ENCODE assay signal across 8 cellular contexts in the genomic region with DNA sequence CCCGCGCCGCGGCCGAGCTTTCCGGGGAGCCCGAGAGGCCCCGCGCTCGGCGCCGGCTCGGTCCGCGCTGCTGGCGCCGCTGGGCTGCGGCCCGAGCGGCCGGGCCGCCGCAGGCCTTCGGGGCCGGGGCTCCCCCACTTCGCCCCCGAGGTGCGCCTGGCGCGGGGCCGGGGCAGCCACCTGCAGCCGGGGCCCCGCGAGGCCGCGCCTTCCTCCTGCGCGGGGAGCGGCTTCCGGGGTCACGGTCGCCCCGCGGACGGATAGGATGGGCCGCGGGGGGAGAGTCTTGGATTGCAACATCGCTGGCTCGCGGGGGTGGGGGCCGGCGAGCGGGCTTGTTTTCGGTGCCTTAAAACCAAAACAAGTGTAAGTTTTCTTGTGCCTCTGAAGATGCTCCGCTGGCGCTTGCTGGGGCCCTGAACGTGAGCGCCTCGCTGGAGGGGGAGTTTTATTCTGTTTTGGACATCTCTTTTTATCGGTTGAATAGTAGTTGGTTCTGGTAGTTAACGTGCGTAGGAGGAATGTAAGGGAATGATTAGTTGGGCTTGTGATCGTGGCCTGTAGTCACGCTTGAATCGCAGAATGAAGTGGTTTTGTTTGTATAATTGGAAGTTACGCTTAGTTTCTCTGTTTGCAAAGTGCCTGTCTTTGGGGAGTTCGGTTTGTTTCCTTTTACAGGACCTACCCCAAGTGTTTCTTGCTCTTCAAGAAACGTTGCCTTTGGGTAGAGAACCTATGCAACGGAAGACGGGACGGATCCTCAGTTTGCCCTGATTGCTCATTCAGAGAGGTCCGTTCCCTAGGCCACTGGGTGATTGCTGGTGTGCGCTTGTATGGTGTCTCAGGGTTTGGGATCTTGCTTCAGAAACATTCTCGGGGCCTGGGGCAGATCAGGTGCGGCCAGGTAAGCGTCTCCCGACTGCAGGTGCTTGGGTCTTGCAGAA. TPM values are rescaled to one million over a fixed set of nuclear protein-coding genes. Genes with fewer than 3 reads are reported as not detected.
DNase-seq lines count a peak whose midpoint lies in the region; ATAC-seq, FAIRE-seq and TF ChIP-seq lines count a peak whose summit lies in the region.

No MANE protein-coding gene starts in this region.

- no peak overlapping the region for H3K14ac ChIP-seq in H1 (ENCODE audit: insufficient read length)

- no peak for ATAC-seq in A549
- ATAC-seq in GM19463 (IDR thresholded peaks at IDR 0.05; ENCODE audit: unreplicated experiment), result peak; percentile 10

- H3K9me3 ChIP-seq in A549, result no peaks in the 10 kb centered on the region
- H3K9me3 ChIP-seq in H1 (ENCODE audit: insufficient read depth in 2 of 2, low read depth in 1 of 2, low read length in 1 of 2), result no peaks in the 10 kb centered on the region
- H3K9me3 ChIP-seq in muscle layer of colon (ENCODE audit: low read length), result no peaks in the 10 kb centered on the region

- H3K18ac ChIP-seq in H1 (ENCODE audit: extremely low read depth, low read length), result no peak overlapping the region

- peaks cover 22% of the 10 kb centered on the region for H3K23me2 ChIP-seq in H1 (ENCODE audit: low read depth, low read length)

- H4K8ac ChIP-seq in H1 (ENCODE audit: extremely low read depth, insufficient read depth, low read length), result peak overlapping the region; percentile 86; the same call in 1 of the 2 replicates

- H3K9ac ChIP-seq in H1 (replicated peaks in 1 of 4; ENCODE audit: extremely low read depth in 1 of 4, low read depth in 3 of 4, low read length in 3 of 4) (peak overlapping the region; percentile 95 to 100 (median 100)), muscle layer of colon (ENCODE audit: low read length) (peak overlapping the region; percentile 77)

- TF ChIP-seq EP300 in A549 (IDR thresholded peaks at IDR 0.05) (no peak), H1 (IDR thresholded peaks at IDR 0.05; ENCODE audit: borderline replicate concordance in 1 of 2, low read depth in 2 of 2, low read length in 2 of 2) (no peak)

- TF ChIP-seq CTCF in A549 (IDR thresholded peaks at IDR 0.05) (no peak), H1 (IDR thresholded peaks at IDR 0.05; ENCODE audit: control extremely low read depth in 1 of 3, insufficient read depth in 1 of 3, low read depth in 1 of 3, low read length in 3 of 3) (no peak)

- H3K36me3 ChIP-seq in H1 (ENCODE audit: control insufficient read depth in 2 of 4, insufficient read depth in 4 of 4, low read length in 3 of 4), result peaks cover 3 to 23% (median 12%) of the 10 kb centered on the region in 4 experiments; a peak in 6 of 8 replicates
- peaks cover 14% of the 10 kb centered on the region for H3K36me3 ChIP-seq in muscle layer of colon (ENCODE audit: insufficient read depth, low read length)

- H3K4me3 ChIP-seq in A549 (peak overlapping the region; percentile 80), H1 (ENCODE audit: extremely low read depth in 1 of 4, insufficient read depth in 2 of 4, low read depth in 3 of 4, low read length in 4 of 4) (peak overlapping the region; percentile 89 to 98 (median 96)), muscle layer of colon (ENCODE audit: low read depth in 1 of 2, low read length in 2 of 2) (peak overlapping the region; percentile 68 to 99)
- H3K4me3 ChIP-seq in Jurkat, Clone E6-1 (ENCODE audit: low read length), result peak overlapping the region; percentile 99

- H3K23ac ChIP-seq in H1 (ENCODE audit: insufficient read length), result no peak overlapping the region

- H2BK12ac ChIP-seq in H1 (ENCODE audit: low read depth, low read length), result no peak overlapping the region

- H3K27me3 ChIP-seq in H1 (replicated peaks in 1 of 4; ENCODE audit: control insufficient read depth in 3 of 4, extremely low read depth in 1 of 4, insufficient read depth in 3 of 4, low read length in 3 of 4), result no peaks in the 10 kb centered on the region
- no peaks in the 10 kb centered on the region for H3K27me3 ChIP-seq in muscle layer of colon (ENCODE audit: control insufficient read depth in 1 of 2, insufficient read depth in 2 of 2, low read length in 2 of 2)

- H2BK20ac ChIP-seq in H1 (ENCODE audit: low read length), result no peak overlapping the region

- FAIRE-seq in A549 (lab: Jason Lieb, UNC) (no peak), H1 (lab: Jason Lieb, UNC) (no peak)

- DNase-seq in A549 (ENCODE audit: low read depth in 1 of 2, low spot score in 1 of 2) (no peak), H1 (ENCODE audit: low read depth in 1 of 2, low spot score in 2 of 2) (no peak), substantia nigra (lab: John Stamatoyannopoulos, UW) (peak in 11 of 49 donors; percentile 4 to 53 (median 21)), NCI-H2081 treated with DMSO at 0.1 percent for 48 hours (lab: John Stamatoyannopoulos, UW) (no peak)
- DNase-seq in Jurkat, Clone E6-1 (ENCODE audit: low read depth, low spot score), result no peak
- peak; percentile 58 to 63 for DNase-seq in activated CD4-positive, alpha-beta T cell treated with anti-CD3 and anti-CD28 coated beads, Interleukin-2, amount 50 U/mL, for 48 hours

- H2BK5ac ChIP-seq in H1 (ENCODE audit: low read depth, low read length), result no peak overlapping the region

- CTCF ChIA-PET in A549 (lab: Yijun Ruan, JAX), result interaction anchor here (1.3 to 4.8 kb wide), 4 partner anchors 9 to 53 kb away, joined by 3 to 22 read pairs (median 4); no protein-coding TSS in a partner anchor
- CTCF ChIA-PET in H1 (lab: Charles Lee; ENCODE audit: partially characterized antibody), result interaction anchor here (1.4 to 1.9 kb wide), 2 partner anchors 10 to 26 kb away, joined by 3 to 4 read pairs; no protein-coding TSS in a partner anchor

- no peak overlapping the region; the same call in 1 of the 2 replicates for H2AK5ac ChIP-seq in H1 (ENCODE audit: low read depth, low read length)

- H4K5ac ChIP-seq in H1 (ENCODE audit: insufficient read length, low read depth, low read length), result no peak overlapping the region

- H3K27ac ChIP-seq in A549 (peak overlapping the region; percentile 97 to 98), H1 (ENCODE audit: low read depth, low read length) (no peak overlapping the region; the same call in 1 of the 2 replicates), muscle layer of colon (ENCODE audit: low read depth, low read length) (peak overlapping the region; percentile 68), substantia nigra (ENCODE audit: low read depth, low read length, poor library complexity, severe bottlenecking) (peak overlapping the region; percentile 52)

- H3K79me1 ChIP-seq in H1 (ENCODE audit: low read depth, low read length), result peaks cover 3% of the 10 kb centered on the region; the same call in 1 of the 2 replicates

- no peak overlapping the region for H2AFZ ChIP-seq in H1 (ENCODE audit: low read length)

- TF ChIP-seq RAD21 in A549 (conservative IDR thresholded peaks at IDR 0.05 in 1 of 2, IDR thresholded peaks at IDR 0.05 in 1 of 2) (no peak), H1 (IDR thresholded peaks at IDR 0.05 in 1 of 2, conservative IDR thresholded peaks at IDR 0.05 in 1 of 2; ENCODE audit: low read depth in 2 of 2, low read length in 2 of 2) (no peak)

- peaks cover 44 to 45% of the 10 kb centered on the region in 2 experiments for H4K20me1 ChIP-seq in H1 (replicated peaks in 1 of 2; ENCODE audit: control insufficient read depth in 1 of 2, insufficient read depth in 2 of 2, low read length in 2 of 2)

- no peak overlapping the region for H3K4ac ChIP-seq in H1 (replicated peaks; ENCODE audit: insufficient read length, low read depth, low read length)

- no peak for TF ChIP-seq POLR2A in A549 (IDR thresholded peaks at IDR 0.05; ENCODE audit: low read length)
- TF ChIP-seq POLR2A in H1 (IDR thresholded peaks at IDR 0.05; ENCODE audit: control extremely low read depth in 1 of 2, low read depth in 2 of 2, low read length in 2 of 2), result peak in 1 of 2 experiments; percentile 6; a peak in 1 of 3 replicates

- H3K56ac ChIP-seq in H1 (replicated peaks; ENCODE audit: insufficient read length, low read depth, low read length), result no peak overlapping the region

- WGBS in A549 (ENCODE audit: missing lambda C conversion rate), result 4% methylated on average over 40 of the region's 77 CpGs
- WGBS in H1 (ENCODE audit: extremely low coverage in 1 of 2, insufficient coverage in 1 of 2, insufficient read length in 1 of 2, insufficient replicate concordance in 2 of 2, low coverage in 1 of 2, low lambda C conversion rate in 2 of 2, missing lambda C conversion rate in 1 of 2), 2 experiments, result 5% methylated on average over 35 of the region's 77 CpGs; no CpG with 5 or more reads in 1 of the 2 experiments

- POLR2A ChIA-PET in A549 (lab: Yijun Ruan, JAX), result interaction anchor here (1.0 to 1.8 kb wide), 5 partner anchors 10 to 111 kb away, joined by 3 to 9 read pairs (median 7); a partner anchor contains a TSS
- POLR2A ChIA-PET in H1 (lab: Charles Lee; ENCODE audit: partially characterized antibody), result interaction anchor here (1.0 to 11.4 kb wide), 11 partner anchors 10 to 193 kb away, joined by 3 to 106 read pairs (median 4); no protein-coding TSS in a partner anchor

- H3K4me2 ChIP-seq in A549 (peak overlapping the region; percentile 100), H1 (ENCODE audit: insufficient read depth in 1 of 2, low read depth in 2 of 2, low read length in 2 of 2) (peak overlapping the region; percentile 96 to 99)

- peaks cover 19% of the 10 kb centered on the region for H3K4me1 ChIP-seq in A549
- peaks cover 0 to 12% (median 5%) of the 10 kb centered on the region in 4 experiments; a peak in 5 of 7 replicates for H3K4me1 ChIP-seq in H1 (replicated peaks in 1 of 4; ENCODE audit: control insufficient read depth in 3 of 4, insufficient read depth in 4 of 4, low read length in 3 of 4)
- peaks cover 30% of the 10 kb centered on the region for H3K4me1 ChIP-seq in muscle layer of colon (ENCODE audit: insufficient read depth, low read length)

- H2BK120ac ChIP-seq in H1 (replicated peaks; ENCODE audit: low read depth, low read length), result no peak overlapping the region

- H4K91ac ChIP-seq in H1 (replicated peaks; ENCODE audit: insufficient read length, low read length), result no peak overlapping the region

- H2BK15ac ChIP-seq in H1 (ENCODE audit: low read length), result no peak overlapping the region

- H3K79me2 ChIP-seq in H1 (ENCODE audit: control insufficient read depth in 1 of 2, insufficient read depth in 2 of 2, low read length in 2 of 2), result peaks cover 36 to 55% of the 10 kb centered on the region in 2 experiments

RNA-seq across cellular contexts. Expression of a gene that starts 0.7 kb away (rescaled TPM):
- 131 and 170 TPM in 2 replicates for polyA plus RNA-seq in A549 (2011; rRNA removed)
- 90.3 and 102 TPM in 2 replicates for polyA plus RNA-seq in A549 (2012; cell fraction: cytosol; rRNA removed)
- polyA plus RNA-seq in A549 (2012; cell fraction: nucleus; rRNA removed), result 160 and 187 TPM in 2 replicates
- 207 to 210 TPM (median 208 TPM) in 3 replicates for polyA plus RNA-seq in A549 (2017; fragmentation: RNase III; extraction: RNeasy Plus Mini Kit Qiagen cat#74134 plus additional on column Dnase treatment)
- polyA minus RNA-seq in A549 (2011; rRNA and poly(A)+ RNA removed), result 71.2 and 83.1 TPM in 2 replicates
- polyA plus RNA-seq in Jurkat, Clone E6-1 (2012; ENCODE audit: insufficient read depth, insufficient read length), result 354 TPM
- total RNA-seq in H1 (2021; fragmentation: NEBNext Ultra II Directional; extraction: Animal tissue kit (Norgen Biotek cat#: 25700)), result 268 and 272 TPM in 2 replicates
- 148 and 162 TPM in 2 replicates for polyA plus RNA-seq in H1 (2011; rRNA removed)
- polyA plus RNA-seq in H1 (2011; cell fraction: cytosol; rRNA removed), result 142 TPM
- 143 TPM for polyA plus RNA-seq in H1 (2011; cell fraction: nucleus; rRNA removed)
- polyA plus RNA-seq in H1 (2012, experiment 1 of 2), result 186 to 197 TPM (median 190 TPM) in 4 replicates
- 278 TPM for polyA plus RNA-seq in H1 (2012, experiment 2 of 2)
- 202 TPM for polyA plus RNA-seq in H1 (2013, experiment 1 of 2)
- polyA plus RNA-seq in H1 (2013, experiment 2 of 2), result 204 TPM
- 87.2 and 89.0 TPM in 2 replicates for polyA minus RNA-seq in H1 (2011; rRNA and poly(A)+ RNA removed)
- polyA minus RNA-seq in H1 (2011; cell fraction: cytosol; rRNA and poly(A)+ RNA removed), result 84.7 TPM
- 99.4 TPM for polyA minus RNA-seq in H1 (2011; cell fraction: nucleus; rRNA and poly(A)+ RNA removed)

RNA-seq across cellular contexts. Expression of a gene that starts 23.3 kb away (rescaled TPM):
- polyA plus RNA-seq in A549 (2011; rRNA removed) (0.31 and 0.42 TPM in 2 replicates), A549 (2017; fragmentation: RNase III; extraction: RNeasy Plus Mini Kit Qiagen cat#74134 plus additional on column Dnase treatment) (0.26 to 0.51 TPM (median 0.32 TPM) in 3 replicates), H1 (2011; rRNA removed) (2.9 and 6.3 TPM in 2 replicates)
- polyA plus RNA-seq in A549 (2012; cell fraction: cytosol; rRNA removed), result 0.32 and 0.52 TPM in 2 replicates
- 4.1 and 5.1 TPM in 2 replicates for polyA plus RNA-seq in A549 (2012; cell fraction: nucleus; rRNA removed)
- 0.66 and 1.4 TPM in 2 replicates for polyA minus RNA-seq in A549 (2011; rRNA and poly(A)+ RNA removed)
- polyA plus RNA-seq in Jurkat, Clone E6-1 (2012; ENCODE audit: insufficient read depth, insufficient read length), result 0.70 TPM
- total RNA-seq in H1 (2021; fragmentation: NEBNext Ultra II Directional; extraction: Animal tissue kit (Norgen Biotek cat#: 25700)), result 6.8 and 7.9 TPM in 2 replicates
- 4.8 TPM for polyA plus RNA-seq in H1 (2011; cell fraction: cytosol; rRNA removed)
- polyA plus RNA-seq in H1 (2011; cell fraction: nucleus; rRNA removed), result 33.8 TPM
- 4.5 to 6.4 TPM (median 5.6 TPM) in 4 replicates for polyA plus RNA-seq in H1 (2012, experiment 1 of 2)
- 2.6 TPM for polyA plus RNA-seq in H1 (2012, experiment 2 of 2)
- 5.0 TPM for polyA plus RNA-seq in H1 (2013, experiment 1 of 2)
- polyA plus RNA-seq in H1 (2013, experiment 2 of 2), result 3.4 TPM
- polyA minus RNA-seq in H1 (2011; rRNA and poly(A)+ RNA removed), result 2.0 and 2.1 TPM in 2 replicates
- polyA minus RNA-seq in H1 (2011; cell fraction: cytosol; rRNA and poly(A)+ RNA removed), result 5.7 TPM
- polyA minus RNA-seq in H1 (2011; cell fraction: nucleus; rRNA and poly(A)+ RNA removed), result 11.1 TPM

RNA-seq across cellular contexts. Expression of a gene that starts 41.5 kb away (rescaled TPM):
- 27.2 and 32.6 TPM in 2 replicates for polyA plus RNA-seq in A549 (2011; rRNA removed)
- 83.2 and 96.4 TPM in 2 replicates for polyA plus RNA-seq in A549 (2012; cell fraction: cytosol; rRNA removed)
- 54.3 and 67.4 TPM in 2 replicates for polyA plus RNA-seq in A549 (2012; cell fraction: nucleus; rRNA removed)
- polyA plus RNA-seq in A549 (2017; fragmentation: RNase III; extraction: RNeasy Plus Mini Kit Qiagen cat#74134 plus additional on column Dnase treatment), result 50.9 to 52.3 TPM (median 51.7 TPM) in 3 replicates
- polyA minus RNA-seq in A549 (2011; rRNA and poly(A)+ RNA removed), result 18.3 and 18.5 TPM in 2 replicates
- 65.9 TPM for polyA plus RNA-seq in Jurkat, Clone E6-1 (2012; ENCODE audit: insufficient read depth, insufficient read length)
- 45.9 and 52.3 TPM in 2 replicates for total RNA-seq in H1 (2021; fragmentation: NEBNext Ultra II Directional; extraction: Animal tissue kit (Norgen Biotek cat#: 25700))
- 43.1 and 66.0 TPM in 2 replicates for polyA plus RNA-seq in H1 (2011; rRNA removed)
- polyA plus RNA-seq in H1 (2011; cell fraction: cytosol; rRNA removed), result 60.3 TPM
- polyA plus RNA-seq in H1 (2011; cell fraction: nucleus; rRNA removed), result 46.0 TPM
- polyA plus RNA-seq in H1 (2012, experiment 1 of 2), result 31.8 to 57.4 TPM (median 53.2 TPM) in 4 replicates
- polyA plus RNA-seq in H1 (2012, experiment 2 of 2), result 37.5 TPM
- 25.0 TPM for polyA plus RNA-seq in H1 (2013, experiment 1 of 2)
- polyA plus RNA-seq in H1 (2013, experiment 2 of 2), result 26.0 TPM
- 10.2 and 10.8 TPM in 2 replicates for polyA minus RNA-seq in H1 (2011; rRNA and poly(A)+ RNA removed)
- 31.2 TPM for polyA minus RNA-seq in H1 (2011; cell fraction: cytosol; rRNA and poly(A)+ RNA removed)
- polyA minus RNA-seq in H1 (2011; cell fraction: nucleus; rRNA and poly(A)+ RNA removed), result 19.7 TPM

RNA-seq across cellular contexts. Expression of a gene that starts 41.6 kb away (rescaled TPM):
- polyA plus RNA-seq in A549 (2011; rRNA removed), result 24.2 and 25.3 TPM in 2 replicates
- 54.1 and 57.2 TPM in 2 replicates for polyA plus RNA-seq in A549 (2012; cell fraction: cytosol; rRNA removed)
- 124 and 128 TPM in 2 replicates for polyA plus RNA-seq in A549 (2012; cell fraction: nucleus; rRNA removed)
- polyA plus RNA-seq in A549 (2017; fragmentation: RNase III; extraction: RNeasy Plus Mini Kit Qiagen cat#74134 plus additional on column Dnase treatment), result 21.9 to 24.2 TPM (median 23.4 TPM) in 3 replicates
- polyA minus RNA-seq in A549 (2011; rRNA and poly(A)+ RNA removed), result 10.2 and 13.5 TPM in 2 replicates
- 20.4 TPM for polyA plus RNA-seq in Jurkat, Clone E6-1 (2012; ENCODE audit: insufficient read depth, insufficient read length)
- total RNA-seq in H1 (2021; fragmentation: NEBNext Ultra II Directional; extraction: Animal tissue kit (Norgen Biotek cat#: 25700)), result 25.2 and 26.2 TPM in 2 replicates
- 51.2 and 73.3 TPM in 2 replicates for polyA plus RNA-seq in H1 (2011; rRNA removed)
- 45.7 TPM for polyA plus RNA-seq in H1 (2011; cell fraction: cytosol; rRNA removed)
- 73.3 TPM for polyA plus RNA-seq in H1 (2011; cell fraction: nucleus; rRNA removed)
- 21.7 to 30.2 TPM (median 28.6 TPM) in 4 replicates for polyA plus RNA-seq in H1 (2012, experiment 1 of 2)
- 17.9 TPM for polyA plus RNA-seq in H1 (2012, experiment 2 of 2)
- polyA plus RNA-seq in H1 (2013, experiment 1 of 2), result 22.1 TPM
- polyA plus RNA-seq in H1 (2013, experiment 2 of 2), result 23.7 TPM
- 9.9 and 10.5 TPM in 2 replicates for polyA minus RNA-seq in H1 (2011; rRNA and poly(A)+ RNA removed)
- polyA minus RNA-seq in H1 (2011; cell fraction: cytosol; rRNA and poly(A)+ RNA removed), result 9.3 TPM
- polyA minus RNA-seq in H1 (2011; cell fraction: nucleus; rRNA and poly(A)+ RNA removed), result 13.4 TPM

RNA-seq across cellular contexts. Expression of a gene that starts 54.3 kb away (rescaled TPM):
- polyA plus RNA-seq in A549 (2011; rRNA removed) (not detected in 2 replicates), A549 (2017; fragmentation: RNase III; extraction: RNeasy Plus Mini Kit Qiagen cat#74134 plus additional on column Dnase treatment) (not detected in 3 replicates), H1 (2011; rRNA removed) (0.26 and 0.61 TPM in 2 replicates)
- polyA plus RNA-seq in A549 (2012; cell fraction: cytosol; rRNA removed), result not detected in 2 replicates
- not detected in 2 replicates for polyA plus RNA-seq in A549 (2012; cell fraction: nucleus; rRNA removed)
- polyA minus RNA-seq in A549 (2011; rRNA and poly(A)+ RNA removed), result not detected in 2 replicates
- polyA plus RNA-seq in Jurkat, Clone E6-1 (2012; ENCODE audit: insufficient read depth, insufficient read length), result not detected
- not detected in 2 replicates for total RNA-seq in H1 (2021; fragmentation: NEBNext Ultra II Directional; extraction: Animal tissue kit (Norgen Biotek cat#: 25700))
- polyA plus RNA-seq in H1 (2011; cell fraction: cytosol; rRNA removed), result 0.62 TPM
- 8.5 TPM for polyA plus RNA-seq in H1 (2011; cell fraction: nucleus; rRNA removed)
- polyA plus RNA-seq in H1 (2012, experiment 1 of 2), result 0.42 to 1.1 TPM (median 0.70 TPM) in 4 replicates
- polyA plus RNA-seq in H1 (2012, experiment 2 of 2), result 0.18 TPM
- 0.36 TPM for polyA plus RNA-seq in H1 (2013, experiment 1 of 2)
- polyA plus RNA-seq in H1 (2013, experiment 2 of 2), result 0.17 TPM
- polyA minus RNA-seq in H1 (2011; rRNA and poly(A)+ RNA removed), result 0.28 TPM in 1 of 2 replicates, not detected in the other
- polyA minus RNA-seq in H1 (2011; cell fraction: cytosol; rRNA and poly(A)+ RNA removed), result not detected
- not detected for polyA minus RNA-seq in H1 (2011; cell fraction: nucleus; rRNA and poly(A)+ RNA removed)

Comparison
In these comparisons a context has a peak if more than half of its experiments do, and no peak if none do; other contexts are left out.
1. DNase-seq: peak in activated CD4-positive, alpha-beta T cell treated with anti-CD3 and anti-CD28 coated beads, Interleukin-2, amount 50 U/mL, for 48 hours (2 of 2); none in A549 (0 of 2), Jurkat, Clone E6-1 (single experiment), H1 (0 of 2) and NCI-H2081 treated with DMSO at 0.1 percent for 48 hours (single experiment).
2. Peak in every context shown above with its lines, with median percentiles within 50 percentile points of each other: H3K4me3 ChIP-seq.